ENCODE assay signal across 39 cellular contexts in genomic region chrX:74602142-74602541, GRCh38.
"Had no signal": no experiment of that assay in that cellular context is flagged by ENCODE, and none has a peak within 500 bp of the region (broad histone marks: within the 10 kb centered on the region; RNA-seq: fewer than 3 reads in every experiment).

No MANE protein-coding gene starts in this region.

- H3K4me1 ChIP-seq: adrenal gland, breast epithelium, foreskin keratinocyte had no signal

- H3K4me3 ChIP-seq: adrenal gland, breast epithelium, cardiac muscle cell, esophagus muscularis mucosa, gastrocnemius medialis, heart left ventricle had no signal

- H3K27me3 Mint-ChIP-seq: activated CD4-positive, alpha-beta memory T cell treated with anti-CD3 and anti-CD28 coated beads for 36 hours; activated CD4-positive, alpha-beta T cell treated with anti-CD3 and anti-CD28 coated beads for 36 hours; activated CD4-positive, alpha-beta T cell treated with anti-CD3 and anti-CD28 coated beads, Interleukin-2, amount 10 ng/mL, durations not matched to agents 24 days and 14 days; activated CD8-positive, alpha-beta memory T cell treated with anti-CD3 and anti-CD28 coated beads, Interleukin-2, amount 10 ng/mL, durations not matched to agents 7 days and 5 days; activated naive CD4-positive, alpha-beta T cell treated with anti-CD3 and anti-CD28 coated beads, Interleukin-2, amount 50 U/mL, for 24 hours; activated naive CD8-positive, alpha-beta T cell treated with anti-CD3 and anti-CD28 coated beads for 36 hours; activated naive CD8-positive, alpha-beta T cell treated with anti-CD3 and anti-CD28 coated beads, Interleukin-2, amount 50 U/mL, for 24 hours; brain; T-helper 17 cell had no signal

- H3K9me3 Mint-ChIP-seq: activated CD4-positive, alpha-beta memory T cell treated with anti-CD3 and anti-CD28 coated beads for 36 hours; activated CD4-positive, alpha-beta T cell treated with anti-CD3 and anti-CD28 coated beads, Interleukin-2, amount 10 ng/mL, durations not matched to agents 24 days and 14 days; activated naive CD4-positive, alpha-beta T cell treated with anti-CD3 and anti-CD28 coated beads for 36 hours; activated naive CD4-positive, alpha-beta T cell treated with anti-CD3 and anti-CD28 coated beads, Interleukin-2, amount 50 U/mL, for 24 hours; activated naive CD8-positive, alpha-beta T cell treated with anti-CD3 and anti-CD28 coated beads for 36 hours; activated naive CD8-positive, alpha-beta T cell treated with anti-CD3 and anti-CD28 coated beads, Interleukin-2, amount 50 U/mL, for 24 hours; activated T-helper 1 cell treated with anti-CD3 and anti-CD28 coated beads, Interleukin-12 subunit alpha, Interleukin-12 subunit beta, Interleukin-2, Interleukin-4 antibody, amounts not matched to agents 30 ng/mL and 10 ng/mL and 1 ng/mL, durations not matched to agents 14 hours and 24 hours and 36 hours; activated T-helper 2 cell treated with anti-CD3 and anti-CD28 coated beads, Interferon-gamma antibody, Interleukin-2, Interleukin-4, amounts not matched to agents 10 μg/mL and 5 μg/mL and 100 μg/mL, durations not matched to agents 14 hours and 24 hours and 36 hours; T-helper 2 cell treated with Interferon-gamma antibody and Interleukin-4, amounts not matched to agents 5 μg/mL and 100 μg/mL, for 36 hours had no signal

- H3K27ac Mint-ChIP-seq: activated CD4-positive, alpha-beta memory T cell treated with anti-CD3 and anti-CD28 coated beads for 36 hours; activated CD4-positive, alpha-beta T cell treated with anti-CD3 and anti-CD28 coated beads for 36 hours; activated CD4-positive, alpha-beta T cell treated with anti-CD3 and anti-CD28 coated beads, Interleukin-2, amount 10 ng/mL, durations not matched to agents 24 days and 14 days; activated CD8-positive, alpha-beta memory T cell treated with anti-CD3 and anti-CD28 coated beads, Interleukin-2, amount 10 ng/mL, durations not matched to agents 7 days and 5 days; activated CD8-positive, alpha-beta T cell treated with anti-CD3 and anti-CD28 coated beads, Interleukin-2, amount 10 ng/mL, durations not matched to agents 7 days and 5 days; activated naive CD4-positive, alpha-beta T cell treated with anti-CD3 and anti-CD28 coated beads for 36 hours; activated naive CD8-positive, alpha-beta T cell treated with anti-CD3 and anti-CD28 coated beads for 36 hours; activated naive CD8-positive, alpha-beta T cell treated with anti-CD3 and anti-CD28 coated beads, Interleukin-2, amount 50 U/mL, for 24 hours; activated T-helper 1 cell treated with anti-CD3 and anti-CD28 coated beads, Interleukin-12 subunit alpha, Interleukin-12 subunit beta, Interleukin-2, Interleukin-4 antibody, amounts not matched to agents 30 ng/mL and 10 ng/mL and 1 ng/mL, durations not matched to agents 14 hours and 24 hours and 36 hours; activated T-helper 2 cell treated with anti-CD3 and anti-CD28 coated beads, Interferon-gamma antibody, Interleukin-2, Interleukin-4, amounts not matched to agents 10 μg/mL and 5 μg/mL and 100 μg/mL, durations not matched to agents 14 hours and 24 hours and 36 hours; T-helper 17 cell; T-helper 2 cell treated with Interferon-gamma antibody and Interleukin-4, amounts not matched to agents 5 μg/mL and 100 μg/mL, for 36 hours had no signal

- H3K36me3 ChIP-seq: adrenal gland, breast epithelium, cardiac muscle cell, esophagus muscularis mucosa, gastrocnemius medialis had no signal

- H3K4me3 Mint-ChIP-seq: activated CD4-positive, alpha-beta memory T cell treated with anti-CD3 and anti-CD28 coated beads for 36 hours; activated CD4-positive, alpha-beta T cell treated with anti-CD3 and anti-CD28 coated beads for 36 hours; activated CD4-positive, alpha-beta T cell treated with anti-CD3 and anti-CD28 coated beads, Interleukin-2, amount 10 ng/mL, durations not matched to agents 24 days and 14 days; activated CD8-positive, alpha-beta memory T cell treated with anti-CD3 and anti-CD28 coated beads, Interleukin-2, amount 10 ng/mL, durations not matched to agents 7 days and 5 days; activated CD8-positive, alpha-beta T cell treated with anti-CD3 and anti-CD28 coated beads, Interleukin-2, amount 10 ng/mL, durations not matched to agents 7 days and 5 days; activated naive CD4-positive, alpha-beta T cell treated with anti-CD3 and anti-CD28 coated beads for 36 hours; activated naive CD8-positive, alpha-beta T cell treated with anti-CD3 and anti-CD28 coated beads for 36 hours; activated naive CD8-positive, alpha-beta T cell treated with anti-CD3 and anti-CD28 coated beads, Interleukin-2, amount 50 U/mL, for 24 hours; activated T-helper 1 cell treated with anti-CD3 and anti-CD28 coated beads, Interleukin-12 subunit alpha, Interleukin-12 subunit beta, Interleukin-2, Interleukin-4 antibody, amounts not matched to agents 30 ng/mL and 10 ng/mL and 1 ng/mL, durations not matched to agents 14 hours and 24 hours and 36 hours; brain; T-helper 17 cell; T-helper 2 cell treated with Interferon-gamma antibody and Interleukin-4, amounts not matched to agents 5 μg/mL and 100 μg/mL, for 36 hours had no signal

- DNase-seq: activated CD4-positive, alpha-beta memory T cell treated with anti-CD3 and anti-CD28 coated beads for 36 hours; activated CD4-positive, alpha-beta T cell treated with anti-CD3 and anti-CD28 coated beads for 36 hours; activated CD4-positive, alpha-beta T cell treated with anti-CD3 and anti-CD28 coated beads, Interleukin-2, amount 10 ng/mL, durations not matched to agents 24 days and 14 days; activated CD4-positive, CD25-positive, alpha-beta regulatory T cell; activated CD4-positive, CD25-positive, alpha-beta regulatory T cell treated with anti-CD3 and anti-CD28 coated beads, Interleukin-2, amount 50 U/mL, for 72 hours; activated CD8-positive, alpha-beta memory T cell treated with anti-CD3 and anti-CD28 coated beads, Interleukin-2, amount 10 ng/mL, durations not matched to agents 7 days and 5 days; activated CD8-positive, alpha-beta memory T cell treated with anti-CD3 and anti-CD28 coated beads, Interleukin-2, amount 50 U/mL, for 4 hours; activated CD8-positive, alpha-beta T cell treated with anti-CD3 and anti-CD28 coated beads, Interleukin-2, amount 10 ng/mL, durations not matched to agents 7 days and 5 days; activated effector memory CD4-positive, alpha-beta T cell treated with anti-CD3 and anti-CD28 coated beads, Interleukin-2, amount 50 U/mL, for 16 hours; activated naive CD4-positive, alpha-beta T cell treated with anti-CD3 and anti-CD28 coated beads for 36 hours; activated naive CD8-positive, alpha-beta T cell treated with anti-CD3 and anti-CD28 coated beads for 36 hours; activated naive CD8-positive, alpha-beta T cell treated with anti-CD3 and anti-CD28 coated beads, Interleukin-2, amount 50 U/mL, for 24 hours; activated T-cell treated with anti-CD3 and anti-CD28 coated beads, Interleukin-2, amount 50 U/mL, for 1 hour; activated T-cell treated with anti-CD3 and anti-CD28 coated beads, Interleukin-2, amount 50 U/mL, for 48 hours; adrenal gland; amygdala; aorta; central memory CD4-positive, alpha-beta T cell; cortex of kidney; dermis blood vessel endothelial cell; effector CD4-positive, alpha-beta T cell; erythroblast; foreskin keratinocyte; gastrocnemius medialis; glutamatergic neuron; heart left ventricle; T-helper 1 cell; T-helper 17 cell; T1000 had no signal

- H3K27ac ChIP-seq: adrenal gland, breast epithelium, cardiac muscle cell, esophagus muscularis mucosa, foreskin keratinocyte, heart left ventricle had no signal

- H3K9me3 ChIP-seq: adrenal gland, breast epithelium, esophagus muscularis mucosa, gastrocnemius medialis, heart left ventricle had no signal

- ATAC-seq: activated CD4-positive, alpha-beta T cell treated with anti-CD3 and anti-CD28 coated beads for 36 hours; activated CD8-positive, alpha-beta memory T cell treated with anti-CD3 and anti-CD28 coated beads, Interleukin-2, amount 10 ng/mL, durations not matched to agents 7 days and 5 days; activated CD8-positive, alpha-beta T cell treated with anti-CD3 and anti-CD28 coated beads, Interleukin-2, amount 10 ng/mL, durations not matched to agents 7 days and 5 days; activated naive CD8-positive, alpha-beta T cell treated with anti-CD3 and anti-CD28 coated beads, Interleukin-2, amount 50 U/mL, for 24 hours; foreskin keratinocyte; gastrocnemius medialis; heart left ventricle; T-helper 17 cell had no signal

- H3K27me3 ChIP-seq: cardiac muscle cell, foreskin keratinocyte, gastrocnemius medialis, heart left ventricle had no signal

- FAIRE-seq: colon, endometrium had no signal
